In the genomic region with DNA sequence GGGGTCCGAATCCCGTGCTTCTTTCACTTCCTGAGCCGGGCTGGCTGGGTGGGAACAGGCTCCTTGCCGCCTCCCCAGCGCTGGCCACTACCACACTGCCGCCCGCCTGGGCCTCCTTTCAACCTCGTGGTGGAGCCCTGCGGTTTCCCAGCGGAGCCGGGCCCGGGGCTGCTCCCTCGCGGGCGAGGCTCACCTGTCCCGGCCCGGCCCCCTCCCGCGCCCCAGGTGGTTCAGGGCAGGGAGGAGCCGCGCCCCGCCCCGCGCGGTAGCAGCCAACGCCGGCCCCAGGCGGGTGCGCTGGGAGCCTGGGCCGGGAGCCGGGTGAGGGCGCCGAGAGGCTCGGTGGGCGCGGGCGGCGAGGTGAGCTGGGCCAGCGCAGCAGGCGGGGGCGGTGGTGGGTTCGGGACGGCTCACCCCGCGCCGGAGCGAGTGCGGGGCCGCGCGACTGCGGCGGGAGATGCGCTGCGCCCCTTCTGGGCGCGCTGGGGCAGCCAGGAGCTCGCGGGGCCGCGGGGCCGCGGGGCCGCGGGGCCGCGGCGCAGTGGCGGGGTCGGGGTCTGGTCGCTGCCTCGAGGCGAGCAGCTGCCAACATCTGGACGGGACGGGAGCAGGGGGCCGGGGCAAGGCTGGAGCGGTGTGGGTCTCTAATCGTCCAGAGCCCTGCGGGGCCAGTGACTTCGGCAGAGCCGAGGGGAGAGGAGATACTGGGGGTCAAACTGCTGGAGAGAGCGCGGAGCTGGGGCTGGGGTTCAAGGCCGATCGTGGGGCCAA, we compare ENCODE assay signal across 1 cellular context.
TF ChIP-seq lines count a peak whose summit lies in the region.

A gene with protein sequence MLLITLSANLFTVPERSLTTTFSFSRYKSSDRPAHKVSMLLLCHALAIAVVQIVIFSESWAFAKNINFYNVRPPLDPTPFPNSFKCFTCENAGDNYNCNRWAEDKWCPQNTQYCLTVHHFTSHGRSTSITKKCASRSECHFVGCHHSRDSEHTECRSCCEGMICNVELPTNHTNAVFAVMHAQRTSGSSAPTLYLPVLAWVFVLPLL (plus strand): TSS at position 258 of the 771 bp plus-strand sequence. CDS start 92,250 bp downstream, outside the sequence.

TF ChIP-seq in IMR-90, 13 proteins besides CTCF, POLR2A, EP300 and RAD21 (continued from another document):
- no peak for TF ChIP-seq NFE2L2 (IDR thresholded peaks at IDR 0.05; ENCODE audit: low read depth, low read length)
- TF ChIP-seq MAFK (IDR thresholded peaks at IDR 0.05; ENCODE audit: low read depth, low read length) = no peak
- no peak for TF ChIP-seq RFX5 (IDR thresholded peaks at IDR 0.05; ENCODE audit: low read depth, low read length)
